In genomic region chr13:110665491-110666254, GRCh38 we compare ENCODE assay signal across 19 cellular contexts. TPM values are rescaled to one million over a fixed set of nuclear protein-coding genes. Genes with fewer than 3 reads are reported as not detected.
DNase-seq lines count a peak whose midpoint lies in the region; ATAC-seq and TF ChIP-seq lines count a peak whose summit lies in the region.
"Had no signal": no experiment of that assay in that cellular context is flagged by ENCODE, and none has a peak within 500 bp of the region (broad histone marks: within the 10 kb centered on the region; RNA-seq: fewer than 3 reads in every experiment).

No MANE protein-coding gene starts in this region.

- H3K9me3 ChIP-seq in left lung = no peaks in the 10 kb centered on the region
- no peaks in the 10 kb centered on the region for H3K9me3 ChIP-seq in upper lobe of right lung
- H3K9me3 ChIP-seq: A549, breast epithelium, thyroid gland had no signal

- H3K36me3 ChIP-seq in left lung = peaks cover 0 to 94% of the 10 kb centered on the region in 2 donors
- H3K36me3 ChIP-seq in upper lobe of right lung = peaks cover 76% of the 10 kb centered on the region
- H3K36me3 ChIP-seq: breast epithelium had no signal

- DNase-seq in left cardiac atrium (no peak), Right ventricle myocardium superior (no peak), SKM-1 (lab: John Stamatoyannopoulos, UW; ENCODE audit: unreplicated experiment) (peak; percentile 82), left lung (peak in 1 of 2 donors; percentile 66), upper lobe of right lung (no peak)
- DNase-seq in activated naive CD4-positive, alpha-beta T cell treated with Interleukin-2 at 50 U/mL for 16 hours = no peak
- DNase-seq in activated CD4-positive, alpha-beta T cell treated with anti-CD3 and anti-CD28 coated beads for 4 hours = no peak
- DNase-seq: activated CD4-positive, alpha-beta T cell treated with anti-CD3 and anti-CD28 coated beads for 1 hour; activated effector memory CD4-positive, alpha-beta T cell treated with Interleukin-2 at 50 U/mL for 16 hours; CD4-positive, CD25-positive, alpha-beta regulatory T cell; GDM1; NCI-H1694; NCI-H2227 treated with DMSO at 0.1 percent for 48 hours; T-helper 2 cell; thyroid gland had no signal

- peak; percentile 25 to 38 for ATAC-seq in left cardiac atrium
- ATAC-seq in Right ventricle myocardium superior (ENCODE audit: poor library complexity) = no peak
- ATAC-seq in left lung = peak; percentile 62
- ATAC-seq in upper lobe of right lung = peak; percentile 88
- ATAC-seq in HG02623 (IDR thresholded peaks at IDR 0.05; ENCODE audit: unreplicated experiment) = no peak
- ATAC-seq: A549; stimulated activated effector memory CD8-positive, alpha-beta T cell treated with anti-CD3 and anti-CD28 coated beads, Interleukin-12 subunit alpha, Interleukin-12 subunit beta, amount 100 ng/mL, for 72 hours had no signal

- intact Hi-C loops in left cardiac atrium (cut with DNase I) = no loop called here
- intact Hi-C loops in Right ventricle myocardium superior (cut with DNase I) = no loop called here
- intact Hi-C loops in left lung (cut with DNase I) = no loop called here
- intact Hi-C loops in upper lobe of right lung (cut with DNase I) = no loop called here

- H3K4me3 ChIP-seq in left lung (peak overlapping the region in 1 of 2 donors; percentile 9), upper lobe of right lung (no peak overlapping the region)
- H3K4me3 ChIP-seq: A549, breast epithelium, thyroid gland had no signal

- H3K27ac ChIP-seq in left lung (peak overlapping the region in 1 of 2 donors; percentile 90), upper lobe of right lung (peak overlapping the region; percentile 13)
- H3K27ac ChIP-seq: A549, breast epithelium, thyroid gland had no signal

- TF ChIP-seq CTCF in left lung (IDR thresholded peaks at IDR 0.05) = no peak
- TF ChIP-seq CTCF in upper lobe of right lung (IDR thresholded peaks at IDR 0.05) = no peak

- H3K4me1 ChIP-seq in left lung = peaks cover 0 to 40% of the 10 kb centered on the region in 2 donors
- H3K4me1 ChIP-seq in upper lobe of right lung = no peaks in the 10 kb centered on the region
- H3K4me1 ChIP-seq: A549, breast epithelium, thyroid gland had no signal

- H3K27me3 ChIP-seq in left lung = no peaks in the 10 kb centered on the region
- H3K27me3 ChIP-seq in upper lobe of right lung = no peaks in the 10 kb centered on the region
- H3K27me3 ChIP-seq: breast epithelium, thyroid gland had no signal

RNA-seq across cellular contexts. Expression of gene CARS2, which starts 40.2 kb away (rescaled TPM):
- total RNA-seq in left cardiac atrium (10 to 100 TPM; 36.6 to 37.9 TPM), Right ventricle myocardium superior (55.3 TPM), left lung (10 to 100 TPM; 61.9 to 79.8 TPM), upper lobe of right lung (69.5 TPM)

RNA-seq across cellular contexts. Expression of gene ING1, which starts 47.8 kb away (rescaled TPM):
- total RNA-seq in left cardiac atrium (1 to 10 TPM; 6.3 to 7.0 TPM), Right ventricle myocardium superior (6.6 TPM), left lung (10 to 100 TPM in 1 of 2 donors, 1 to 10 TPM in 1; 9.3 to 10.9 TPM), upper lobe of right lung (13.2 TPM)

RNA-seq across cellular contexts. Expression of gene NAXD, which starts 50.3 kb away (rescaled TPM):
- total RNA-seq in left cardiac atrium (10 to 100 TPM; 23.7 to 27.0 TPM), Right ventricle myocardium superior (27.6 TPM), left lung (10 to 100 TPM; 25.3 to 35.5 TPM), upper lobe of right lung (32.2 TPM)

Comparison
In these comparisons a context has a peak if more than half of its experiments do, and no peak if none do; other contexts are left out.
1. ATAC-seq: peak in left cardiac atrium (2 of 2), left lung (single experiment) and upper lobe of right lung (single experiment); none in Right ventricle myocardium superior (single experiment) and HG02623 (single experiment).